Comparison of ENCODE assay signal across 30 cellular contexts in genomic region chr2:206639636-206640035, GRCh38. TPM values are rescaled to one million over a fixed set of nuclear protein-coding genes. Genes with fewer than 3 reads are reported as not detected.
"Had no signal": no experiment of that assay in that cellular context is flagged by ENCODE, and none has a peak within 500 bp of the region (broad histone marks: within the 10 kb centered on the region; RNA-seq: fewer than 3 reads in every experiment).

No MANE protein-coding gene starts in this region.

- H3K27ac ChIP-seq: colonic mucosa, epithelial cell of prostate, esophagus squamous epithelium, gastrocnemius medialis, heart right ventricle, left lung, lower lobe of right lung had no signal

- H3K4me3 ChIP-seq: colonic mucosa, esophagus squamous epithelium, gastrocnemius medialis, heart right ventricle, left lung, lower lobe of right lung had no signal

- H3K9me3 ChIP-seq: colonic mucosa, esophagus squamous epithelium, gastrocnemius medialis, heart right ventricle, left lung, lower lobe of right lung had no signal

- H3K36me3 ChIP-seq: colonic mucosa, esophagus squamous epithelium, gastrocnemius medialis, heart right ventricle, left lung, lower lobe of right lung had no signal

- DNase-seq: colonic mucosa; cortex of kidney; effector CD8-positive, alpha-beta T cell; effector memory CD8-positive, alpha-beta T cell; endodermal cell; erythroblast; esophagus squamous epithelium; foreskin fibroblast; foreskin melanocyte; gastrocnemius medialis; glutamatergic neuron; head of caudate nucleus; heart right ventricle; hippocampal formation; left cardiac atrium; left lung; left ventricle myocardium superior; lower lobe of right lung; mesendoderm; midbrain; naive thymus-derived CD4-positive, alpha-beta T cell had no signal

- H3K4me1 ChIP-seq: colonic mucosa, gastrocnemius medialis, left lung, lower lobe of right lung had no signal

RNA-seq across cellular contexts. Expression of gene FAM237A, which starts 2.7 kb away (rescaled TPM):
- total RNA-seq: colonic mucosa; dermis microvascular lymphatic vessel endothelial cell; endodermal cell; esophagus mucosa; esophagus squamous epithelium; gastrocnemius medialis; glomerular endothelial cell; kidney epithelial cell; left cardiac atrium; left lung; lower leg skin; lower lobe of right lung; lung microvascular endothelial cell; mononuclear cell; mucosa of gallbladder; naive thymus-derived CD4-positive, alpha-beta T cell had no signal
